ENCODE assay signal across 1 cellular context in genomic region chr1:54887665-54888071, GRCh38.
TF ChIP-seq lines count a peak whose summit lies in the region.

No MANE protein-coding gene starts in this region.

TF ChIP-seq in IMR-90, 13 proteins besides CTCF, POLR2A, EP300 and RAD21 (continued from another document):
- TF ChIP-seq MXI1 (IDR thresholded peaks at IDR 0.05; ENCODE audit: borderline replicate concordance, low read depth, low read length), result no peak
- TF ChIP-seq SMC3 (IDR thresholded peaks at IDR 0.05; ENCODE audit: low read depth, low read length), result no peak
- no peak for TF ChIP-seq FOS (IDR thresholded peaks at IDR 0.05; ENCODE audit: low read depth, low read length)
- no peak for TF ChIP-seq RCOR1 (IDR thresholded peaks at IDR 0.05; ENCODE audit: insufficient replicate concordance, low read length)
- TF ChIP-seq ELK1 (IDR thresholded peaks at IDR 0.05; ENCODE audit: borderline replicate concordance, low read depth, low read length), result no peak
- TF ChIP-seq NFE2L2 (IDR thresholded peaks at IDR 0.05; ENCODE audit: low read depth, low read length), result no peak
- no peak for TF ChIP-seq BHLHE40 (IDR thresholded peaks at IDR 0.05; ENCODE audit: low read depth, low read length)
